ENCODE assay signal across 26 cellular contexts in genomic region chr22:26702906-26703830, GRCh38. TPM values are rescaled to one million over a fixed set of nuclear protein-coding genes. Genes with fewer than 3 reads are reported as not detected.
DNase-seq lines count a peak whose midpoint lies in the region; TF ChIP-seq lines count a peak whose summit lies in the region.
"Had no signal": no experiment of that assay in that cellular context is flagged by ENCODE, and none has a peak within 500 bp of the region (broad histone marks: within the 10 kb centered on the region; RNA-seq: fewer than 3 reads in every experiment).

No MANE protein-coding gene starts in this region.

- H3K9me3 Mint-ChIP-seq in activated T-helper 1 cell treated with anti-CD3 and anti-CD28 coated beads, Interleukin-12 subunit alpha, Interleukin-12 subunit beta, Interleukin-2, Interleukin-4 antibody, amounts not matched to agents 30 ng/mL and 10 ng/mL and 1 ng/mL, durations not matched to agents 14 hours and 24 hours and 36 hours: peaks cover 24% of the 10 kb centered on the region

- H3K4me3 ChIP-seq in foreskin fibroblast (ENCODE audit: low read depth in 1 of 2, low read length in 2 of 2) (no peak overlapping the region), uterus (no peak overlapping the region)
- H3K4me3 ChIP-seq: BLaER1, hepatocyte, upper lobe of left lung had no signal

- H3K27ac Mint-ChIP-seq in activated T-helper 1 cell treated with anti-CD3 and anti-CD28 coated beads, Interleukin-12 subunit alpha, Interleukin-12 subunit beta, Interleukin-2, Interleukin-4 antibody, amounts not matched to agents 30 ng/mL and 10 ng/mL and 1 ng/mL, durations not matched to agents 14 hours and 24 hours and 36 hours: no peak overlapping the region
- H3K27ac Mint-ChIP-seq: activated naive CD8-positive, alpha-beta T cell treated with anti-CD3 and anti-CD28 coated beads, Interleukin-2, amount 10 ng/mL, durations not matched to agents 7 days and 5 days; brain; IgD-negative memory B cell; memory B cell; T-helper 17 cell had no signal

- H3K36me3 ChIP-seq in uterus: no peaks in the 10 kb centered on the region

- H3K4me1 ChIP-seq in uterus: no peaks in the 10 kb centered on the region
- H3K4me1 ChIP-seq: BLaER1, parathyroid adenoma, upper lobe of left lung had no signal

- H3K4me1 Mint-ChIP-seq in activated T-helper 1 cell treated with anti-CD3 and anti-CD28 coated beads, Interleukin-12 subunit alpha, Interleukin-12 subunit beta, Interleukin-2, Interleukin-4 antibody, amounts not matched to agents 30 ng/mL and 10 ng/mL and 1 ng/mL, durations not matched to agents 14 hours and 24 hours and 36 hours (ENCODE audit: low read depth): no peaks in the 10 kb centered on the region
- H3K4me1 Mint-ChIP-seq: brain had no signal

- H3K27me3 Mint-ChIP-seq in activated T-helper 1 cell treated with anti-CD3 and anti-CD28 coated beads, Interleukin-12 subunit alpha, Interleukin-12 subunit beta, Interleukin-2, Interleukin-4 antibody, amounts not matched to agents 30 ng/mL and 10 ng/mL and 1 ng/mL, durations not matched to agents 14 hours and 24 hours and 36 hours (ENCODE audit: insufficient read depth): no peaks in the 10 kb centered on the region
- H3K27me3 Mint-ChIP-seq: activated naive CD8-positive, alpha-beta T cell treated with anti-CD3 and anti-CD28 coated beads, Interleukin-2, amount 10 ng/mL, durations not matched to agents 7 days and 5 days; brain; IgD-negative memory B cell; memory B cell; T-helper 17 cell had no signal

- TF ChIP-seq POLR2A in uterus (IDR thresholded peaks at IDR 0.05): no peak

- TF ChIP-seq CTCF in foreskin fibroblast (IDR thresholded peaks at IDR 0.05; ENCODE audit: low read depth, low read length) (no peak), uterus (IDR thresholded peaks at IDR 0.05) (no peak)

- no peak overlapping the region for H3K4me3 Mint-ChIP-seq in activated T-helper 1 cell treated with anti-CD3 and anti-CD28 coated beads, Interleukin-12 subunit alpha, Interleukin-12 subunit beta, Interleukin-2, Interleukin-4 antibody, amounts not matched to agents 30 ng/mL and 10 ng/mL and 1 ng/mL, durations not matched to agents 14 hours and 24 hours and 36 hours
- H3K4me3 Mint-ChIP-seq: activated naive CD8-positive, alpha-beta T cell treated with anti-CD3 and anti-CD28 coated beads, Interleukin-2, amount 10 ng/mL, durations not matched to agents 7 days and 5 days; brain; IgD-negative memory B cell; memory B cell; neural crest cell; T-helper 17 cell had no signal

- DNase-seq in EH (ENCODE audit: low read depth) (peak; percentile 76), M059J (ENCODE audit: low read depth) (peak; percentile 73), brain pericyte (ENCODE audit: low read depth, low spot score) (peak; percentile 36), foreskin fibroblast (peak; percentile 42 to 64), SIG-M5 (lab: John Stamatoyannopoulos, UW) (no peak), germinal center (ENCODE audit: low spot score) (no peak), uterus (no peak)
- DNase-seq in activated T-helper 1 cell treated with anti-CD3 and anti-CD28 coated beads, Interleukin-12 subunit alpha, Interleukin-12 subunit beta, Interleukin-2, Interleukin-4 antibody, amounts not matched to agents 30 ng/mL and 10 ng/mL and 1 ng/mL, durations not matched to agents 14 hours and 24 hours and 36 hours (ENCODE audit: low spot score): no peak
- DNase-seq: ACHN; activated gamma-delta T cell; activated naive CD8-positive, alpha-beta T cell treated with anti-CD3 and anti-CD28 coated beads, Interleukin-2, amount 10 ng/mL, durations not matched to agents 7 days and 5 days; activated T-cell treated with anti-CD3 and anti-CD28 coated beads for 4 hours; GDM1; NCI-H446; NCI-H774; right cardiac atrium; stimulated activated CD4-positive, alpha-beta T cell treated with anti-CD3 and anti-CD28 coated beads, Interleukin-2, amount 100 ng/mL, for 48 hours; T-helper 17 cell had no signal

- peaks cover 34% of the 10 kb centered on the region for H3K36me3 Mint-ChIP-seq in activated T-helper 1 cell treated with anti-CD3 and anti-CD28 coated beads, Interleukin-12 subunit alpha, Interleukin-12 subunit beta, Interleukin-2, Interleukin-4 antibody, amounts not matched to agents 30 ng/mL and 10 ng/mL and 1 ng/mL, durations not matched to agents 14 hours and 24 hours and 36 hours (ENCODE audit: low read depth)

- no peaks in the 10 kb centered on the region for H3K9me3 ChIP-seq in uterus
- H3K9me3 ChIP-seq: upper lobe of left lung had no signal

- no peak overlapping the region for H3K27ac ChIP-seq in uterus
- H3K27ac ChIP-seq: BLaER1, hepatocyte, parathyroid adenoma, upper lobe of left lung had no signal

- H3K27me3 ChIP-seq in uterus: no peaks in the 10 kb centered on the region
- H3K27me3 ChIP-seq: BLaER1, hepatocyte, upper lobe of left lung had no signal

- intact Hi-C loops in uterus (cut with DNase I; ENCODE audit: low total_unique reads): no loop called here
- intact Hi-C loops in activated T-helper 1 cell treated with anti-CD3 and anti-CD28 coated beads, Interleukin-12 subunit alpha, Interleukin-12 subunit beta, Interleukin-2, Interleukin-4 antibody, amounts not matched to agents 30 ng/mL and 10 ng/mL and 1 ng/mL, durations not matched to agents 14 hours and 24 hours and 36 hours (cut with micrococcal nuclease): no loop called here

RNA-seq across cellular contexts. Expression of gene MIAT, which starts 45.8 kb away (rescaled TPM):
- 0.02 TPM in 2 replicates for total RNA-seq in M059J (2014; rRNA removed; shearing (Covaris generic))
- 1 to 10 TPM in 3 of 4 donors, under 1 TPM in 1; 0.51 to 5.3 (median 3.1) TPM for total RNA-seq in uterus
- total RNA-seq in activated T-helper 1 cell treated with anti-CD3 and anti-CD28 coated beads, Interleukin-12 subunit alpha, Interleukin-12 subunit beta, Interleukin-2, Interleukin-4 antibody, amounts not matched to agents 30 ng/mL and 10 ng/mL and 1 ng/mL, durations not matched to agents 14 hours and 24 hours and 36 hours: 37.9 and 39.8 TPM in 2 replicates

Comparison
In these comparisons a context has a peak if more than half of its experiments do, and no peak if none do; other contexts are left out.
1. DNase-seq: peak in EH (single experiment), M059J (single experiment), brain pericyte (single experiment) and foreskin fibroblast (2 of 2); none in SIG-M5 (single experiment), germinal center (single experiment), uterus (0 of 2) and activated T-helper 1 cell treated with anti-CD3 and anti-CD28 coated beads, Interleukin-12 subunit alpha, Interleukin-12 subunit beta, Interleukin-2, Interleukin-4 antibody, amounts not matched to agents 30 ng/mL and 10 ng/mL and 1 ng/mL, durations not matched to agents 14 hours and 24 hours and 36 hours (single experiment).